ENCODE assay signal across 26 cellular contexts in the genomic region with DNA sequence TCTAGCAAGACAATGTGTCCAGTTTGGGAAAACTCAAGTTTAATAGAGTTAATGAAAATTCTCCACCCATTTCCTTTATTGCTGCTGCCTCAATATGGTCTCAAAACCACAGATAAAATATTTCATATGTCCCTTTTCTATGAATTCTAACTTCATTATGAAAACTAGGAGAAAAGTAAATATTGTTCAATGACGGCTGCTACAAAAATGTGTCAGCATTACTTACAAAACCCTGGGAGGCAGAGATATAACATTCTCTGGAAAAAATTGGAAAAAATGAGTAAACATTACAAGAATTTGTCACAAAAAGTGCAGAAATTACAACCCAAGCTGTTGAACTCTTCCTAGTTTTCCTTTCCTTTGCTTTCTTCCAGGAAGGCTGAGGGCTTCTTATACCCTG. TPM values are rescaled to one million over a fixed set of nuclear protein-coding genes. Genes with fewer than 3 reads are reported as not detected.
DNase-seq lines count a peak whose midpoint lies in the region; ATAC-seq and TF ChIP-seq lines count a peak whose summit lies in the region.
"Had no signal": no experiment of that assay in that cellular context is flagged by ENCODE, and none has a peak within 500 bp of the region (broad histone marks: within the 10 kb centered on the region; RNA-seq: fewer than 3 reads in every experiment).

No MANE protein-coding gene starts in this region.

- H3K9me3 ChIP-seq in adipocyte (ENCODE audit: control insufficient read depth, low read length) (no peaks in the 10 kb centered on the region), fibroblast of lung (ENCODE audit: control insufficient read depth, insufficient read depth, low read depth, low read length) (no peaks in the 10 kb centered on the region), subcutaneous abdominal adipose tissue (ENCODE audit: control insufficient read depth in 5 of 5, low read length in 5 of 5) (no peaks in the 10 kb centered on the region)
- H3K9me3 ChIP-seq: heart right ventricle, right atrium auricular region had no signal

- TF ChIP-seq CTCF in fibroblast of lung (conservative IDR thresholded peaks at IDR 0.05 in 1 of 2, IDR thresholded peaks at IDR 0.05 in 1 of 2; ENCODE audit: low read depth in 1 of 2, low read length in 2 of 2), result no peak

- DNase-seq in GM03348 (ENCODE audit: low spot score), result peak; percentile 46
- DNase-seq in adipocyte (ENCODE audit: low read depth), result peak; percentile 76
- DNase-seq in fibroblast of lung (ENCODE audit: low read depth in 2 of 2), result peak; percentile 26 to 74
- DNase-seq in NCI-H1436 (lab: John Stamatoyannopoulos, UW), result no peak
- no peak for DNase-seq in NCI-H226
- DNase-seq: activated CD4-positive, alpha-beta T cell treated with anti-CD3 and anti-CD28 coated beads for 36 hours; activated CD8-positive, alpha-beta memory T cell treated with anti-CD3 and anti-CD28 coated beads for 24 hours; activated gamma-delta T cell treated with Interleukin-2 at 50 U/mL for 16 hours; activated naive CD8-positive, alpha-beta T cell treated with anti-CD3 and anti-CD28 coated beads, Interleukin-2, amount 50 U/mL, for 24 hours; activated T-cell treated with anti-CD3 and anti-CD28 coated beads, Interleukin-2, amount 50 U/mL, for 1 hour; AML-193; heart right ventricle; left ventricle myocardium superior; midbrain; naive thymus-derived CD8-positive, alpha-beta T cell; NCI-H187 treated with DMSO at 0.1 percent for 48 hours; NCI-H69; stimulated activated CD4-positive, alpha-beta T cell treated with anti-CD3 and anti-CD28 coated beads, Interleukin-4, amount 100 ng/mL, for 4 hours; stimulated activated naive CD4-positive, alpha-beta T cell treated with Interleukin-2 at 50 U/mL for 16 hours had no signal

- no peaks in the 10 kb centered on the region for H3K27me3 ChIP-seq in adipocyte (replicated peaks; ENCODE audit: control insufficient read depth, insufficient read depth, low read length)
- no peaks in the 10 kb centered on the region for H3K27me3 ChIP-seq in fibroblast of lung (ENCODE audit: control insufficient read depth, insufficient read depth, low read length)
- H3K27me3 ChIP-seq in subcutaneous abdominal adipose tissue (ENCODE audit: control insufficient read depth in 5 of 5, insufficient read depth in 4 of 5, low read length in 5 of 5), result no peaks in the 10 kb centered on the region
- H3K27me3 ChIP-seq: cardiac muscle cell, heart right ventricle, right atrium auricular region had no signal

- H4K20me1 ChIP-seq in fibroblast of lung (ENCODE audit: control insufficient read depth, extremely low read depth, insufficient read depth, low read length), result no peaks in the 10 kb centered on the region

- peak overlapping the region; percentile 23 for H3K4me2 ChIP-seq in fibroblast of lung (ENCODE audit: extremely low read depth, insufficient read depth, low read length)
- H3K4me2 ChIP-seq: KMS-11 had no signal

- H3K4me3 ChIP-seq in adipocyte (ENCODE audit: low read length) (peak overlapping the region; percentile 52), fibroblast of lung (replicated peaks in 1 of 4; ENCODE audit: control extremely low read depth in 1 of 4, insufficient read depth in 1 of 4, low read depth in 3 of 4, low read length in 4 of 4) (no peak overlapping the region), subcutaneous abdominal adipose tissue (ENCODE audit: low read depth in 1 of 5, low read length in 5 of 5) (no peak overlapping the region)
- H3K4me3 ChIP-seq: cardiac muscle cell, GM12878, heart right ventricle, right atrium auricular region had no signal

- H3K9ac ChIP-seq in adipocyte (ENCODE audit: low read length) (peak overlapping the region; percentile 84), fibroblast of lung (ENCODE audit: insufficient read depth, low read length) (no peak overlapping the region), subcutaneous abdominal adipose tissue (ENCODE audit: low read length in 5 of 5) (no peak overlapping the region)
- H3K9ac ChIP-seq: KMS-11, parathyroid adenoma had no signal

- no peak for ATAC-seq in HG02759 (IDR thresholded peaks at IDR 0.05; ENCODE audit: unreplicated experiment)
- ATAC-seq: activated CD4-positive, alpha-beta T cell treated with anti-CD3 and anti-CD28 coated beads for 36 hours; activated naive CD8-positive, alpha-beta T cell treated with anti-CD3 and anti-CD28 coated beads, Interleukin-2, amount 50 U/mL, for 24 hours; GM12878; heart right ventricle; left ventricle myocardium superior; naive thymus-derived CD8-positive, alpha-beta T cell had no signal

- H3K4me1 ChIP-seq in adipocyte (ENCODE audit: control insufficient read depth, insufficient read depth, low read length) (peaks cover 46% of the 10 kb centered on the region), fibroblast of lung (ENCODE audit: control insufficient read depth, extremely low read depth, insufficient read depth, low read length) (peaks cover 3% of the 10 kb centered on the region), subcutaneous abdominal adipose tissue (ENCODE audit: control insufficient read depth in 5 of 5, insufficient read depth in 5 of 5, low read length in 5 of 5) (peaks cover 0 to 5% (median 0%) of the 10 kb centered on the region in 5 donors)
- H3K4me1 ChIP-seq: parathyroid adenoma, right atrium auricular region had no signal

- H3K36me3 ChIP-seq in adipocyte (ENCODE audit: control insufficient read depth, insufficient read depth, low read length, severe bottlenecking), result no peaks in the 10 kb centered on the region
- H3K36me3 ChIP-seq in fibroblast of lung (ENCODE audit: control insufficient read depth, insufficient read depth, low read length), result no peaks in the 10 kb centered on the region
- no peaks in the 10 kb centered on the region for H3K36me3 ChIP-seq in subcutaneous abdominal adipose tissue (ENCODE audit: control insufficient read depth in 5 of 5, insufficient read depth in 5 of 5, low read length in 5 of 5)
- H3K36me3 ChIP-seq: cardiac muscle cell, heart right ventricle, right atrium auricular region had no signal

- H2AFZ ChIP-seq in fibroblast of lung (ENCODE audit: low read length), result no peak overlapping the region
- H2AFZ ChIP-seq: parathyroid adenoma had no signal

- no peak overlapping the region for H3K27ac ChIP-seq in fibroblast of lung (ENCODE audit: insufficient read depth, low read length)
- peak overlapping the region; percentile 61 for H3K27ac ChIP-seq in subcutaneous abdominal adipose tissue (ENCODE audit: low read depth, low read length)
- H3K27ac ChIP-seq: cardiac muscle cell, KMS-11, parathyroid adenoma had no signal

- no peaks in the 10 kb centered on the region for H3K79me2 ChIP-seq in fibroblast of lung (ENCODE audit: control insufficient read depth, insufficient read depth, low read length)
- H3K79me2 ChIP-seq: parathyroid adenoma had no signal

RNA-seq across cellular contexts. Expression of gene FBN1, which starts 22.2 kb away (rescaled TPM):
- total RNA-seq in fibroblast of lung, result 260 and 446 TPM in 2 replicates
- 243 and 368 TPM in 2 replicates for polyA plus RNA-seq in fibroblast of lung
- 144 and 241 TPM in 2 replicates for polyA plus RNA-seq in fibroblast of lung (2012)
- 316 and 342 TPM in 2 replicates for polyA minus RNA-seq in fibroblast of lung (ENCODE audit: low replicate concordance)

Comparison
In these comparisons a context has a peak if more than half of its experiments do, and no peak if none do; other contexts are left out.
1. DNase-seq: peak in GM03348 (single experiment), adipocyte (single experiment) and fibroblast of lung (2 of 2); none in NCI-H1436 (single experiment) and NCI-H226 (single experiment).